Comparison of ENCODE assay signal across 12 cellular contexts in genomic region chr2:196252408-196253114, GRCh38.
A peak's percentile ranks its signal among the peaks of the same experiment; 100 is the strongest.
DNase-seq lines count a peak whose midpoint lies in the region; ATAC-seq and TF ChIP-seq lines count a peak whose summit lies in the region.
"Had no signal": no experiment of that assay in that cellular context is flagged by ENCODE, and none has a peak within 500 bp of the region (broad histone marks: within the 10 kb centered on the region; RNA-seq: fewer than 3 reads in every experiment).

No MANE protein-coding gene starts in this region.

- no peaks in the 10 kb centered on the region for H3K9me3 ChIP-seq in skeletal muscle satellite cell (replicated peaks; ENCODE audit: low read length)
- H3K9me3 ChIP-seq: uterus had no signal

- peaks cover 79% of the 10 kb centered on the region for H3K4me1 Mint-ChIP-seq in activated CD8-positive, alpha-beta T cell treated with anti-CD3 and anti-CD28 coated beads for 36 hours (ENCODE audit: low read depth)
- H3K4me1 Mint-ChIP-seq in activated CD8-positive, alpha-beta T cell treated with anti-CD3 and anti-CD28 coated beads, Interleukin-2, amount 10 ng/mL, durations not matched to agents 7 days and 5 days (ENCODE audit: low read depth), result peaks cover 77% of the 10 kb centered on the region
- no peaks in the 10 kb centered on the region for H3K4me1 Mint-ChIP-seq in nephron progenitor cell
- H3K4me1 Mint-ChIP-seq: GM23338 had no signal

- H3K4me1 ChIP-seq in skeletal muscle satellite cell (ENCODE audit: control insufficient read depth, insufficient read depth, low read length), result peaks cover 65% of the 10 kb centered on the region
- H3K4me1 ChIP-seq: uterus had no signal

- TF ChIP-seq CTCF in activated CD8-positive, alpha-beta T cell treated with anti-CD3 and anti-CD28 coated beads for 36 hours (IDR thresholded peaks at IDR 0.05), result no peak
- no peak for TF ChIP-seq CTCF in nephron progenitor cell (IDR thresholded peaks at IDR 0.05)

- H3K36me3 Mint-ChIP-seq in activated CD8-positive, alpha-beta T cell treated with anti-CD3 and anti-CD28 coated beads for 36 hours (ENCODE audit: low read depth), result peaks cover 19% of the 10 kb centered on the region
- H3K36me3 Mint-ChIP-seq in activated CD8-positive, alpha-beta T cell treated with anti-CD3 and anti-CD28 coated beads, Interleukin-2, amount 10 ng/mL, durations not matched to agents 7 days and 5 days (ENCODE audit: low read depth), result peaks cover 26% of the 10 kb centered on the region
- peaks cover 24% of the 10 kb centered on the region for H3K36me3 Mint-ChIP-seq in nephron progenitor cell (ENCODE audit: low read depth)

- CTCF ChIA-PET in activated CD8-positive, alpha-beta T cell treated with anti-CD3 and anti-CD28 coated beads for 36 hours (lab: Charles Lee), result interaction anchor here (0.9 to 2.0 kb wide), 3 partner anchors 9 to 24 kb away, joined by 3 to 5 read pairs (median 5); no protein-coding TSS in a partner anchor
- CTCF ChIA-PET in activated CD8-positive, alpha-beta T cell treated with anti-CD3 and anti-CD28 coated beads, Interleukin-2, amount 10 ng/mL, durations not matched to agents 7 days and 5 days (lab: Charles Lee), result interaction anchor here (1.0 to 1.9 kb wide), 4 partner anchors 8 to 24 kb away, joined by 3 to 5 read pairs (median 4); no protein-coding TSS in a partner anchor

- H3K36me3 ChIP-seq in skeletal muscle satellite cell (ENCODE audit: insufficient read depth, low read length), result peaks cover 4% of the 10 kb centered on the region
- H3K36me3 ChIP-seq: brain microvascular endothelial cell, uterus had no signal

- H3K4me3 ChIP-seq in skeletal muscle satellite cell (ENCODE audit: low read length), result no peak overlapping the region
- H3K4me3 ChIP-seq: GM23338, uterus had no signal

- H3K27ac Mint-ChIP-seq in activated CD8-positive, alpha-beta T cell treated with anti-CD3 and anti-CD28 coated beads for 36 hours, result peak overlapping the region; percentile 92
- no peak overlapping the region for H3K27ac Mint-ChIP-seq in activated CD8-positive, alpha-beta T cell treated with anti-CD3 and anti-CD28 coated beads, Interleukin-2, amount 10 ng/mL, durations not matched to agents 7 days and 5 days
- H3K27ac Mint-ChIP-seq in nephron progenitor cell, result no peak overlapping the region
- H3K27ac Mint-ChIP-seq: GM23338 had no signal

- no peaks in the 10 kb centered on the region for H3K27me3 Mint-ChIP-seq in activated CD8-positive, alpha-beta T cell treated with anti-CD3 and anti-CD28 coated beads for 36 hours
- H3K27me3 Mint-ChIP-seq in activated CD8-positive, alpha-beta T cell treated with anti-CD3 and anti-CD28 coated beads, Interleukin-2, amount 10 ng/mL, durations not matched to agents 7 days and 5 days (ENCODE audit: low read depth), result no peaks in the 10 kb centered on the region
- no peaks in the 10 kb centered on the region for H3K27me3 Mint-ChIP-seq in nephron progenitor cell (ENCODE audit: low read depth, poor library complexity)

- peak; percentile 71 for ATAC-seq in activated CD8-positive, alpha-beta T cell treated with anti-CD3 and anti-CD28 coated beads for 36 hours
- ATAC-seq in activated CD8-positive, alpha-beta T cell treated with anti-CD3 and anti-CD28 coated beads, Interleukin-2, amount 10 ng/mL, durations not matched to agents 7 days and 5 days, result no peak
- ATAC-seq in HG02588 (IDR thresholded peaks at IDR 0.05; ENCODE audit: unreplicated experiment) (peak; percentile 11), HG02938 (IDR thresholded peaks at IDR 0.05; ENCODE audit: unreplicated experiment) (no peak)
- ATAC-seq: GM23338 had no signal

- no peaks in the 10 kb centered on the region for H3K27me3 ChIP-seq in skeletal muscle satellite cell (ENCODE audit: control insufficient read depth, insufficient read depth, low read length)
- H3K27me3 ChIP-seq: brain microvascular endothelial cell, uterus had no signal

- intact Hi-C loops in activated CD8-positive, alpha-beta T cell treated with anti-CD3 and anti-CD28 coated beads for 36 hours (cut with micrococcal nuclease), result no loop called here

- H3K4me2 ChIP-seq in skeletal muscle satellite cell (ENCODE audit: low read length), result no peak overlapping the region
- H3K4me2 ChIP-seq: GM23338 had no signal

- H3K4me3 Mint-ChIP-seq in activated CD8-positive, alpha-beta T cell treated with anti-CD3 and anti-CD28 coated beads for 36 hours, result no peak overlapping the region
- H3K4me3 Mint-ChIP-seq in activated CD8-positive, alpha-beta T cell treated with anti-CD3 and anti-CD28 coated beads, Interleukin-2, amount 10 ng/mL, durations not matched to agents 7 days and 5 days, result no peak overlapping the region
- H3K4me3 Mint-ChIP-seq in nephron progenitor cell, result no peak overlapping the region
- H3K4me3 Mint-ChIP-seq: GM23338 had no signal

- POLR2A ChIA-PET in activated CD8-positive, alpha-beta T cell treated with anti-CD3 and anti-CD28 coated beads for 36 hours (lab: Charles Lee), result interaction anchor here (0.8 to 12.9 kb wide), 6 partner anchors 8 to 83 kb away, joined by 3 to 158 read pairs (median 4); no protein-coding TSS in a partner anchor
- POLR2A ChIA-PET in activated CD8-positive, alpha-beta T cell treated with anti-CD3 and anti-CD28 coated beads, Interleukin-2, amount 10 ng/mL, durations not matched to agents 7 days and 5 days (lab: Charles Lee), result interaction anchor here (0.8 to 1.6 kb wide), 6 partner anchors 8 to 81 kb away, joined by 3 to 7 read pairs (median 4); partner anchors contain the start of gene STK17B

- DNase-seq in activated CD8-positive, alpha-beta T cell treated with anti-CD3 and anti-CD28 coated beads for 36 hours, result no peak
- no peak for DNase-seq in activated CD8-positive, alpha-beta T cell treated with anti-CD3 and anti-CD28 coated beads, Interleukin-2, amount 10 ng/mL, durations not matched to agents 7 days and 5 days
- DNase-seq in astrocyte of the hippocampus (ENCODE audit: low read depth, low spot score) (peak; percentile 57), HuH-7.5 (ENCODE audit: low spot score) (no peak), nephron progenitor cell (no peak)
- DNase-seq: brain microvascular endothelial cell, SW 1271, uterus had no signal

- peaks cover 17% of the 10 kb centered on the region for H3K9me3 Mint-ChIP-seq in activated CD8-positive, alpha-beta T cell treated with anti-CD3 and anti-CD28 coated beads for 36 hours
- peaks cover 3% of the 10 kb centered on the region for H3K9me3 Mint-ChIP-seq in activated CD8-positive, alpha-beta T cell treated with anti-CD3 and anti-CD28 coated beads, Interleukin-2, amount 10 ng/mL, durations not matched to agents 7 days and 5 days (ENCODE audit: insufficient read depth)
- H3K9me3 Mint-ChIP-seq in nephron progenitor cell, result no peaks in the 10 kb centered on the region
- H3K9me3 Mint-ChIP-seq: GM23338 had no signal

- H3K9ac ChIP-seq in skeletal muscle satellite cell (ENCODE audit: low read depth, low read length), result peak overlapping the region; percentile 22

Comparison
In these comparisons a context has a peak if more than half of its experiments do, and no peak if none do; other contexts are left out.
1. ATAC-seq: peak in activated CD8-positive, alpha-beta T cell treated with anti-CD3 and anti-CD28 coated beads for 36 hours (single experiment) and HG02588 (single experiment); none in activated CD8-positive, alpha-beta T cell treated with anti-CD3 and anti-CD28 coated beads, Interleukin-2, amount 10 ng/mL, durations not matched to agents 7 days and 5 days (single experiment) and HG02938 (single experiment).